In genomic region chr11:88363566-88364169, GRCh38 we compare ENCODE assay signal across 11 cellular contexts. TPM values are rescaled to one million over a fixed set of nuclear protein-coding genes. Genes with fewer than 3 reads are reported as not detected.
DNase-seq lines count a peak whose midpoint lies in the region; ATAC-seq and TF ChIP-seq lines count a peak whose summit lies in the region.
"Had no signal": no experiment of that assay in that cellular context is flagged by ENCODE, and none has a peak within 500 bp of the region (broad histone marks: within the 10 kb centered on the region; RNA-seq: fewer than 3 reads in every experiment).

No MANE protein-coding gene starts in this region.

- no peaks in the 10 kb centered on the region for H3K36me3 ChIP-seq in brain microvascular endothelial cell (replicated peaks)

- TF ChIP-seq CTCF in NB4 (IDR thresholded peaks at IDR 0.05; ENCODE audit: low read depth, low read length) (no peak), brain microvascular endothelial cell (IDR thresholded peaks at IDR 0.05; ENCODE audit: low read depth, low read length, missing control alignments) (no peak), type B pancreatic cell (conservative IDR thresholded peaks at IDR 0.05) (no peak)

- H3K4me1 ChIP-seq in right cardiac atrium (ENCODE audit: control insufficient read depth, insufficient read depth, low read length), result no peaks in the 10 kb centered on the region

- H3K27ac ChIP-seq in brain microvascular endothelial cell, result no peak overlapping the region
- no peak overlapping the region for H3K27ac ChIP-seq in right cardiac atrium (ENCODE audit: low read length)

- H3K27me3 Mint-ChIP-seq in activated naive CD8-positive, alpha-beta T cell, result no peaks in the 10 kb centered on the region
- no peaks in the 10 kb centered on the region for H3K27me3 Mint-ChIP-seq in activated naive CD8-positive, alpha-beta T cell treated with anti-CD3 and anti-CD28 coated beads for 36 hours
- no peaks in the 10 kb centered on the region for H3K27me3 Mint-ChIP-seq in type B pancreatic cell
- H3K27me3 Mint-ChIP-seq: B cell had no signal

- no peak overlapping the region for H3K4me3 Mint-ChIP-seq in activated naive CD8-positive, alpha-beta T cell
- H3K4me3 Mint-ChIP-seq in activated naive CD8-positive, alpha-beta T cell treated with anti-CD3 and anti-CD28 coated beads for 36 hours, result no peak overlapping the region
- H3K4me3 Mint-ChIP-seq in type B pancreatic cell, result peak overlapping the region; percentile 0
- H3K4me3 Mint-ChIP-seq: B cell had no signal

- no peak for ATAC-seq in right cardiac atrium

- TF ChIP-seq POLR2A in NB4 (IDR thresholded peaks at IDR 0.05; ENCODE audit: extremely low read depth, insufficient read length), result no peak

- no peak overlapping the region for H3K4me3 ChIP-seq in NB4 (ENCODE audit: low read depth, low read length)
- H3K4me3 ChIP-seq in brain microvascular endothelial cell (ENCODE audit: low read depth, low read length), result no peak overlapping the region
- H3K4me3 ChIP-seq in right cardiac atrium (ENCODE audit: low read length), result no peak overlapping the region

- H3K4me1 Mint-ChIP-seq in activated naive CD8-positive, alpha-beta T cell (ENCODE audit: low read depth), result peaks cover 29% of the 10 kb centered on the region
- H3K4me1 Mint-ChIP-seq in activated naive CD8-positive, alpha-beta T cell treated with anti-CD3 and anti-CD28 coated beads for 36 hours, result peaks cover 33% of the 10 kb centered on the region
- no peaks in the 10 kb centered on the region for H3K4me1 Mint-ChIP-seq in type B pancreatic cell (ENCODE audit: unreplicated experiment)

- in situ Hi-C loops in brain microvascular endothelial cell (cut with HindIII; ENCODE audit: low pct_ligation_motif_present, low sequenced_read_pairs), result no loop called here

- peak overlapping the region; percentile 16 for H3K27ac Mint-ChIP-seq in activated naive CD8-positive, alpha-beta T cell
- no peak overlapping the region for H3K27ac Mint-ChIP-seq in activated naive CD8-positive, alpha-beta T cell treated with anti-CD3 and anti-CD28 coated beads for 36 hours
- peak overlapping the region; percentile 80 for H3K27ac Mint-ChIP-seq in type B pancreatic cell
- H3K27ac Mint-ChIP-seq: B cell had no signal

- H3K9me3 Mint-ChIP-seq in activated naive CD8-positive, alpha-beta T cell (ENCODE audit: low read depth), result no peaks in the 10 kb centered on the region
- H3K9me3 Mint-ChIP-seq in activated naive CD8-positive, alpha-beta T cell treated with anti-CD3 and anti-CD28 coated beads for 36 hours, result no peaks in the 10 kb centered on the region
- no peaks in the 10 kb centered on the region for H3K9me3 Mint-ChIP-seq in type B pancreatic cell

- no peaks in the 10 kb centered on the region for H3K9me3 ChIP-seq in right cardiac atrium (ENCODE audit: control insufficient read depth, low read length)

- intact Hi-C loops in right cardiac atrium (cut with DNase I), result no loop called here

- WGBS in right cardiac atrium, result 81% methylated on average over 2 of the region's 2 CpGs

- H3K27me3 ChIP-seq in brain microvascular endothelial cell (replicated peaks) (no peaks in the 10 kb centered on the region), right cardiac atrium (ENCODE audit: control insufficient read depth, insufficient read depth) (no peaks in the 10 kb centered on the region)

- no peaks in the 10 kb centered on the region for H3K36me3 Mint-ChIP-seq in activated naive CD8-positive, alpha-beta T cell
- no peaks in the 10 kb centered on the region for H3K36me3 Mint-ChIP-seq in activated naive CD8-positive, alpha-beta T cell treated with anti-CD3 and anti-CD28 coated beads for 36 hours
- H3K36me3 Mint-ChIP-seq in type B pancreatic cell, result no peaks in the 10 kb centered on the region

- DNase-seq in activated naive CD8-positive, alpha-beta T cell treated with anti-CD3 and anti-CD28 coated beads for 36 hours, result no peak
- DNase-seq in NB4 (ENCODE audit: low read depth), result peak; percentile 83
- DNase-seq in brain microvascular endothelial cell, result peak; percentile 17
- no peak for DNase-seq in type B pancreatic cell (ENCODE audit: extremely low spot score, unreplicated experiment)
- DNase-seq in DMS114 treated with DMSO at 0.1 percent for 48 hours (lab: John Stamatoyannopoulos, UW; ENCODE audit: unreplicated experiment), result no peak
- DNase-seq in NCI-H1092 (lab: John Stamatoyannopoulos, UW), result no peak
- DNase-seq in right cardiac atrium, result no peak
- DNase-seq: cortex of kidney, occipital lobe had no signal

RNA-seq across cellular contexts. Expression of gene CTSC, which starts 26.1 kb away (rescaled TPM):
- total RNA-seq in activated naive CD8-positive, alpha-beta T cell treated with anti-CD3 and anti-CD28 coated beads for 36 hours, result 10 to 100 TPM; 77.6 to 80.9 TPM
- total RNA-seq in type B pancreatic cell (ENCODE audit: low replicate concordance), result 155 and 215 TPM in 2 replicates
- 10 to 100 TPM; 22.5 to 39.3 (median 28.8) TPM for total RNA-seq in right cardiac atrium
- polyA plus RNA-seq in right cardiac atrium, result 17.7 TPM

Comparison
In these comparisons a context has a peak if more than half of its experiments do, and no peak if none do; other contexts are left out.
1. DNase-seq: peak in NB4 (single experiment) and brain microvascular endothelial cell (single experiment); none in activated naive CD8-positive, alpha-beta T cell treated with anti-CD3 and anti-CD28 coated beads for 36 hours (single experiment), type B pancreatic cell (single experiment), DMS114 treated with DMSO at 0.1 percent for 48 hours (single experiment), NCI-H1092 (single experiment) and right cardiac atrium (0 of 3).